17 cellular contexts compared by ENCODE assay signal in genomic region chr11:78289547-78290292, GRCh38.
DNase-seq lines count a peak whose midpoint lies in the region; ATAC-seq, FAIRE-seq and TF ChIP-seq lines count a peak whose summit lies in the region.
"Had no signal": no experiment of that assay in that cellular context is flagged by ENCODE, and none has a peak within 500 bp of the region (broad histone marks: within the 10 kb centered on the region; RNA-seq: fewer than 3 reads in every experiment).

No MANE protein-coding gene starts in this region.

- H3K4me1 ChIP-seq in K562 (replicated peaks in 1 of 2; ENCODE audit: control insufficient read depth in 2 of 2, insufficient read depth in 2 of 2, low read length in 2 of 2), result peaks cover 20 to 72% of the 10 kb centered on the region in 2 experiments
- H3K4me1 ChIP-seq in upper lobe of left lung, result peaks cover 8 to 55% (median 21%) of the 10 kb centered on the region in 4 donors

- peak overlapping the region; percentile 29; the same call in 1 of the 2 replicates for H3K4me2 ChIP-seq in K562 (ENCODE audit: insufficient read depth, low read length)

- peaks cover 37% of the 10 kb centered on the region for H3K36me3 Mint-ChIP-seq in activated naive CD4-positive, alpha-beta T cell treated with anti-CD3 and anti-CD28 coated beads, Interleukin-2, amount 10 ng/mL, durations not matched to agents 7 days and 5 days
- peaks cover 12 to 36% of the 10 kb centered on the region in 2 donors for H3K36me3 Mint-ChIP-seq in activated naive CD4-positive, alpha-beta T cell treated with anti-CD3 and anti-CD28 coated beads, Interleukin-2, amount 50 U/mL, for 72 hours
- H3K36me3 Mint-ChIP-seq: natural killer cell had no signal

- DNase-seq in activated naive CD4-positive, alpha-beta T cell treated with anti-CD3 and anti-CD28 coated beads, Interleukin-2, amount 10 ng/mL, durations not matched to agents 7 days and 5 days, result no peak
- DNase-seq in activated naive CD4-positive, alpha-beta T cell treated with anti-CD3 and anti-CD28 coated beads, Interleukin-2, amount 50 U/mL, for 72 hours (ENCODE audit: low spot score in 2 of 2), result no peak
- peak; percentile 48 for DNase-seq in SIG-M5 treated with dmso at 0.1 percent for 504 hours (lab: John Stamatoyannopoulos, UW; ENCODE audit: unreplicated experiment)
- DNase-seq in K562 (ENCODE audit: extremely low read depth in 1 of 4, low spot score in 3 of 4), result no peak
- DNase-seq in upper lobe of left lung, result no peak
- no peak for DNase-seq in activated effector memory CD4-positive, alpha-beta T cell treated with anti-CD3 and anti-CD28 coated beads, Interleukin-2, amount 50 U/mL, for 16 hours
- no peak for DNase-seq in NCI-H1436 treated with DMSO at 0.1 percent for 48 hours (lab: John Stamatoyannopoulos, UW)
- DNase-seq: activated CD8-positive, alpha-beta memory T cell treated with anti-CD3 and anti-CD28 coated beads for 24 hours; COR-L47; natural killer cell; NCI-H1930; NCI-H69 had no signal

- in situ Hi-C loops in K562 (cut with MboI), result no loop called here

- H3K27ac Mint-ChIP-seq in activated naive CD4-positive, alpha-beta T cell treated with anti-CD3 and anti-CD28 coated beads, Interleukin-2, amount 10 ng/mL, durations not matched to agents 7 days and 5 days, result peak overlapping the region; percentile 92
- H3K27ac Mint-ChIP-seq in activated naive CD4-positive, alpha-beta T cell treated with anti-CD3 and anti-CD28 coated beads, Interleukin-2, amount 50 U/mL, for 72 hours, result peak overlapping the region in 1 of 2 donors; percentile 44
- H3K27ac Mint-ChIP-seq: activated naive CD4-positive, alpha-beta T cell treated with anti-CD3 and anti-CD28 coated beads, Interleukin-2, amount 50 U/mL, for 24 hours; natural killer cell had no signal

- no peaks in the 10 kb centered on the region for H3K9me1 ChIP-seq in K562 (ENCODE audit: control insufficient read depth, insufficient read depth, low read length)

- no peak for ATAC-seq in activated naive CD4-positive, alpha-beta T cell treated with anti-CD3 and anti-CD28 coated beads, Interleukin-2, amount 50 U/mL, for 72 hours
- no peak for ATAC-seq in K562
- peak in 1 of 2 donors; percentile 39 for ATAC-seq in upper lobe of left lung (ENCODE audit: low FRiP score in 2 of 2)
- ATAC-seq in GM21367 (IDR thresholded peaks at IDR 0.05; ENCODE audit: unreplicated experiment), result no peak

- CTCF ChIA-PET in activated naive CD4-positive, alpha-beta T cell treated with anti-CD3 and anti-CD28 coated beads, Interleukin-2, amount 10 ng/mL, durations not matched to agents 7 days and 5 days (lab: Charles Lee), result interaction anchor here (1.1 kb wide), 1 partner anchor 62 kb away, joined by 4 read pairs; no protein-coding TSS in a partner anchor
- CTCF ChIA-PET in K562 (lab: Yijun Ruan, JAX; ENCODE audit: low intra/inter-chr PET ratio), result no interaction called here

- H3K27me3 ChIP-seq in K562 (ENCODE audit: control insufficient read depth in 2 of 2, insufficient read depth in 2 of 2, low read length in 2 of 2) (no peaks in the 10 kb centered on the region), upper lobe of left lung (no peaks in the 10 kb centered on the region)

- TF ChIP-seq POLR2A in K562 (conservative IDR thresholded peaks at IDR 0.05) (no peak; the same call in 1 of the 2 replicates), upper lobe of left lung (IDR thresholded peaks at IDR 0.05) (no peak)

- peaks cover 52% of the 10 kb centered on the region for H3K4me1 Mint-ChIP-seq in activated naive CD4-positive, alpha-beta T cell treated with anti-CD3 and anti-CD28 coated beads, Interleukin-2, amount 10 ng/mL, durations not matched to agents 7 days and 5 days

- POLR2A ChIA-PET in K562 (lab: Yijun Ruan, JAX), result interaction anchor here (1.5 kb wide), 1 partner anchor 10 kb away, joined by 5 read pairs; no protein-coding TSS in a partner anchor

- 15% methylated on average over 7 of the region's 7 CpGs for WGBS in K562 (ENCODE audit: insufficient coverage, low coverage, missing lambda C conversion rate)
- WGBS in upper lobe of left lung, 2 donors, result 46 to 58% methylated on average over 7 of the region's 7 CpGs

- H2AFZ ChIP-seq in K562 (ENCODE audit: low read depth, low read length), result peak overlapping the region; percentile 54

- BruUV-seq in K562 (replicated peaks; lab: Mats Ljungman, UMichigan), result TSS peak; percentile 69

- no peaks in the 10 kb centered on the region for H3K27me3 Mint-ChIP-seq in activated naive CD4-positive, alpha-beta T cell treated with anti-CD3 and anti-CD28 coated beads, Interleukin-2, amount 10 ng/mL, durations not matched to agents 7 days and 5 days
- H3K27me3 Mint-ChIP-seq: activated naive CD4-positive, alpha-beta T cell treated with anti-CD3 and anti-CD28 coated beads, Interleukin-2, amount 50 U/mL, for 24 hours had no signal

- peak; percentile 6 for FAIRE-seq in K562 (lab: Jason Lieb, UNC)
- FAIRE-seq: bronchial epithelial cell, G401.6 had no signal

- H3K9me3 ChIP-seq in K562 (replicated peaks; ENCODE audit: control insufficient read depth, insufficient read depth, low read depth, low read length) (no peaks in the 10 kb centered on the region; the same call in 1 of the 2 replicates), upper lobe of left lung (no peaks in the 10 kb centered on the region)

- H3K4me3 Mint-ChIP-seq in activated naive CD4-positive, alpha-beta T cell treated with anti-CD3 and anti-CD28 coated beads, Interleukin-2, amount 10 ng/mL, durations not matched to agents 7 days and 5 days, result no peak overlapping the region
- H3K4me3 Mint-ChIP-seq: activated naive CD4-positive, alpha-beta T cell treated with anti-CD3 and anti-CD28 coated beads, Interleukin-2, amount 50 U/mL, for 24 hours; natural killer cell had no signal

- H3K36me3 ChIP-seq in K562 (ENCODE audit: control insufficient read depth, insufficient read depth, low read length) (no peaks in the 10 kb centered on the region; the same call in 2 of the 3 replicates), upper lobe of left lung (no peaks in the 10 kb centered on the region)
- H3K36me3 ChIP-seq: thoracic aorta had no signal

- H3K79me2 ChIP-seq in K562 (ENCODE audit: control insufficient read depth, insufficient read depth, low read length), result peaks cover 72% of the 10 kb centered on the region

- TF ChIP-seq RAD21 in K562 (CRISPR knock-in tag; conservative IDR thresholded peaks at IDR 0.05 in 1 of 2, IDR thresholded peaks at IDR 0.05 in 1 of 2), result no peak

- H3K9me3 Mint-ChIP-seq in activated naive CD4-positive, alpha-beta T cell treated with anti-CD3 and anti-CD28 coated beads, Interleukin-2, amount 10 ng/mL, durations not matched to agents 7 days and 5 days, result peaks cover 38% of the 10 kb centered on the region
- H3K9me3 Mint-ChIP-seq in activated naive CD4-positive, alpha-beta T cell treated with anti-CD3 and anti-CD28 coated beads, Interleukin-2, amount 50 U/mL, for 72 hours, result peaks cover 14 to 24% of the 10 kb centered on the region in 2 donors
- H3K9me3 Mint-ChIP-seq: natural killer cell had no signal

- H3K9ac ChIP-seq in K562 (ENCODE audit: insufficient read depth in 1 of 2, low read depth in 2 of 2, low read length in 2 of 2), result peak overlapping the region in 1 of 2 experiments; percentile 58; a peak in 2 of 4 replicates

- H3K4me3 ChIP-seq in K562 (no peak overlapping the region), upper lobe of left lung (no peak overlapping the region)
- H3K4me3 ChIP-seq: thoracic aorta had no signal

- intact Hi-C loops in K562 (cut with micrococcal nuclease), result loop anchor here (1.0 to 10.0 kb wide), 6 partner anchors 29 to 275 kb away; partner anchors contain the start of gene GAB2

- H3K27ac ChIP-seq in K562 (ENCODE audit: extremely low read depth, low read depth, low read length) (peak overlapping the region; percentile 65), upper lobe of left lung (peak overlapping the region; percentile 80 to 85 (median 83))
- H3K27ac ChIP-seq: thoracic aorta had no signal

- H4K20me1 ChIP-seq in K562 (replicated peaks; ENCODE audit: control insufficient read depth, insufficient read depth, low read length), result no peaks in the 10 kb centered on the region

- no peak for TF ChIP-seq EP300 in K562 (IDR thresholded peaks at IDR 0.05; ENCODE audit: low read length)
- TF ChIP-seq EP300 in upper lobe of left lung (IDR thresholded peaks at IDR 0.05), result no peak

- TF ChIP-seq CTCF in K562 (IDR thresholded peaks at IDR 0.05 in 2 of 3, conservative IDR thresholded peaks at IDR 0.05 in 1 of 3; ENCODE audit: insufficient read depth in 2 of 3, low read depth in 1 of 3, low read length in 3 of 3) (no peak), upper lobe of left lung (IDR thresholded peaks at IDR 0.05) (no peak)

TF ChIP-seq in K562, 482 proteins besides CTCF, POLR2A, EP300 and RAD21 (continues in another document):
- peak; percentile 7; the same call in 1 of the 2 replicates for TF ChIP-seq ZNF766 (CRISPR knock-in tag; conservative IDR thresholded peaks at IDR 0.05)
- TF ChIP-seq ZNF512 (tag; IDR thresholded peaks at IDR 0.05), result peak; percentile 15; the same call in 1 of the 2 replicates
- no peak for TF ChIP-seq ESRRA (IDR thresholded peaks at IDR 0.05; ENCODE audit: borderline replicate concordance, low read depth)
- TF ChIP-seq RBM25 (IDR thresholded peaks at IDR 0.05; ENCODE audit: low read depth, low read length, severe bottlenecking), result peak; percentile 4
- TF ChIP-seq HINFP (tag; conservative IDR thresholded peaks at IDR 0.05; ENCODE audit: low read depth), result 0 out of 2 replicates have a peak, but pooled peaks have one; percentile 25
- no peak for TF ChIP-seq FOXJ2 (tag; IDR thresholded peaks at IDR 0.05)
